Comparison of ENCODE assay signal across 2 cellular contexts in the genomic region with DNA sequence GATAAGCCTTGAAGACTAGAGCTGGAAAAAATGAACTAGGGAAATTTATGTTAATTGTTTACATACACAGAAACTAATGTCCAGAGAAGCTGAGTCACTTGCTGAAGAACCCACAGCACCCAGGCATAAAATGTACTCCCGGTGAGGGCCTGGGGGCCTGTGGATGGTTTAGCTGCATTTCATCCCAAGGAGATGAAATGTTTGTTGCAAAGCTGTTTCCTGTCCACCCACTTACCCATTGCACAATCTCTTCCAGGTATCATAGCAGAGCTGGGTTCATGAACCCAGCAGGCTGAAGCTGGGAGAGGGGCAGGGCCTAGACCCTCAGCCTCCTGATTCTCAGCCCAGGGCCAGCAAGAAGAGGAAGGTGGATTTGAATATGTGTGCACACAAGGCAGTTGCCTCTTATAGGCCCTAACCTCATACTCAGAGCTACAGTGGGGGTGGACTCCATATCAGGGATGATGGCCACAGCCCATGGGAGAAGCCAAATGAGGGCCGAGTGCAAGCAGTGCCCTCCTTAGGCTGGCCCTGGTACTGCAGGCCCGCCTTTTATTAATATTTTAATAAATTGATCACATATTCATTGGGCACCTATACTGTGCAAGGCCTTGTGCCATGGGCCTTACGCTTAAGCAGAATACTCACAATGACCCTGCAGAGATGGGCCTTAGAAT.
TF ChIP-seq lines count a peak whose summit lies in the region.

No MANE protein-coding gene starts in this region.

TF ChIP-seq in GM23338, 12 proteins besides CTCF, POLR2A, EP300 and RAD21 (continued from another document):
- TF ChIP-seq, protein P1, sequence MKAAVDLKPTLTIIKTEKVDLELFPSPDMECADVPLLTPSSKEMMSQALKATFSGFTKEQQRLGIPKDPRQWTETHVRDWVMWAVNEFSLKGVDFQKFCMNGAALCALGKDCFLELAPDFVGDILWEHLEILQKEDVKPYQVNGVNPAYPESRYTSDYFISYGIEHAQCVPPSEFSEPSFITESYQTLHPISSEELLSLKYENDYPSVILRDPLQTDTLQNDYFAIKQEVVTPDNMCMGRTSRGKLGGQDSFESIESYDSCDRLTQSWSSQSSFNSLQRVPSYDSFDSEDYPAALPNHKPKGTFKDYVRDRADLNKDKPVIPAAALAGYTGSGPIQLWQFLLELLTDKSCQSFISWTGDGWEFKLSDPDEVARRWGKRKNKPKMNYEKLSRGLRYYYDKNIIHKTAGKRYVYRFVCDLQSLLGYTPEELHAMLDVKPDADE (IDR thresholded peaks at IDR 0.05) = no peak
- TF ChIP-seq ZNF114 (CRISPR knock-in tag; IDR thresholded peaks at IDR 0.05) = no peak
- no peak for TF ChIP-seq STAT1 (IDR thresholded peaks at IDR 0.05; ENCODE audit: unreplicated experiment)
- TF ChIP-seq, protein P2, sequence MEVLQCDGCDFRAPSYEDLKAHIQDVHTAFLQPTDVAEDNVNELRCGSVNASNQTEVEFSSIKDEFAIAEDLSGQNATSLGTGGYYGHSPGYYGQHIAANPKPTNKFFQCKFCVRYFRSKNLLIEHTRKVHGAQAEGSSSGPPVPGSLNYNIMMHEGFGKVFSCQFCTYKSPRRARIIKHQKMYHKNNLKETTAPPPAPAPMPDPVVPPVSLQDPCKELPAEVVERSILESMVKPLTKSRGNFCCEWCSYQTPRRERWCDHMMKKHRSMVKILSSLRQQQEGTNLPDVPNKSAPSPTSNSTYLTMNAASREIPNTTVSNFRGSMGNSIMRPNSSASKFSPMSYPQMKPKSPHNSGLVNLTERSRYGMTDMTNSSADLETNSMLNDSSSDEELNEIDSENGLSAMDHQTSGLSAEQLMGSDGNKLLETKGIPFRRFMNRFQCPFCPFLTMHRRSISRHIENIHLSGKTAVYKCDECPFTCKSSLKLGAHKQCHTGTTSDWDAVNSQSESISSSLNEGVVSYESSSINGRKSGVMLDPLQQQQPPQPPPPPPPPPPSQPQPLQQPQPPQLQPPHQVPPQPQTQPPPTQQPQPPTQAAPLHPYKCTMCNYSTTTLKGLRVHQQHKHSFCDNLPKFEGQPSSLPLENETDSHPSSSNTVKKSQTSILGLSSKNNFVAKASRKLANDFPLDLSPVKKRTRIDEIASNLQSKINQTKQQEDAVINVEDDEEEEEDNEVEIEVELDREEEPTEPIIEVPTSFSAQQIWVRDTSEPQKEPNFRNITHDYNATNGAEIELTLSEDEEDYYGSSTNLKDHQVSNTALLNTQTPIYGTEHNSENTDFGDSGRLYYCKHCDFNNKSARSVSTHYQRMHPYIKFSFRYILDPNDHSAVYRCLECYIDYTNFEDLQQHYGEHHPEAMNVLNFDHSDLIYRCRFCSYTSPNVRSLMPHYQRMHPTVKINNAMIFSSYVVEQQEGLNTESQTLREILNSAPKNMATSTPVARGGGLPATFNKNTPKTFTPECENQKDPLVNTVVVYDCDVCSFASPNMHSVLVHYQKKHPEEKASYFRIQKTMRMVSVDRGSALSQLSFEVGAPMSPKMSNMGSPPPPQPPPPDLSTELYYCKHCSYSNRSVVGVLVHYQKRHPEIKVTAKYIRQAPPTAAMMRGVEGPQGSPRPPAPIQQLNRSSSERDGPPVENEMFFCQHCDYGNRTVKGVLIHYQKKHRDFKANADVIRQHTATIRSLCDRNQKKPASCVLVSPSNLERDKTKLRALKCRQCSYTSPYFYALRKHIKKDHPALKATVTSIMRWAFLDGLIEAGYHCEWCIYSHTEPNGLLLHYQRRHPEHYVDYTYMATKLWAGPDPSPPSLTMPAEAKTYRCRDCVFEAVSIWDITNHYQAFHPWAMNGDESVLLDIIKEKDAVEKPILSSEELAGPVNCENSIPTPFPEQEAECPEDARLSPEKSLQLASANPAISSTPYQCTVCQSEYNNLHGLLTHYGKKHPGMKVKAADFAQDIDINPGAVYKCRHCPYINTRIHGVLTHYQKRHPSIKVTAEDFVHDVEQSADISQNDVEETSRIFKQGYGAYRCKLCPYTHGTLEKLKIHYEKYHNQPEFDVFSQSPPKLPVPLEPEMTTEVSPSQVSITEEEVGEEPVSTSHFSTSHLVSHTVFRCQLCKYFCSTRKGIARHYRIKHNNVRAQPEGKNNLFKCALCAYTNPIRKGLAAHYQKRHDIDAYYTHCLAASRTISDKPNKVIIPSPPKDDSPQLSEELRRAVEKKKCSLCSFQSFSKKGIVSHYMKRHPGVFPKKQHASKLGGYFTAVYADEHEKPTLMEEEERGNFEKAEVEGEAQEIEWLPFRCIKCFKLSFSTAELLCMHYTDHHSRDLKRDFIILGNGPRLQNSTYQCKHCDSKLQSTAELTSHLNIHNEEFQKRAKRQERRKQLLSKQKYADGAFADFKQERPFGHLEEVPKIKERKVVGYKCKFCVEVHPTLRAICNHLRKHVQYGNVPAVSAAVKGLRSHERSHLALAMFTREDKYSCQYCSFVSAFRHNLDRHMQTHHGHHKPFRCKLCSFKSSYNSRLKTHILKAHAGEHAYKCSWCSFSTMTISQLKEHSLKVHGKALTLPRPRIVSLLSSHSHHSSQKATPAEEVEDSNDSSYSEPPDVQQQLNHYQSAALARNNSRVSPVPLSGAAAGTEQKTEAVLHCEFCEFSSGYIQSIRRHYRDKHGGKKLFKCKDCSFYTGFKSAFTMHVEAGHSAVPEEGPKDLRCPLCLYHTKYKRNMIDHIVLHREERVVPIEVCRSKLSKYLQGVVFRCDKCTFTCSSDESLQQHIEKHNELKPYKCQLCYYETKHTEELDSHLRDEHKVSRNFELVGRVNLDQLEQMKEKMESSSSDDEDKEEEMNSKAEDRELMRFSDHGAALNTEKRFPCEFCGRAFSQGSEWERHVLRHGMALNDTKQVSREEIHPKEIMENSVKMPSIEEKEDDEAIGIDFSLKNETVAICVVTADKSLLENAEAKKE (CRISPR knock-in tag; IDR thresholded peaks at IDR 0.05) = no peak
- TF ChIP-seq POLR2AphosphoS5 (IDR thresholded peaks at IDR 0.05; ENCODE audit: low read depth) = no peak
- no peak for TF ChIP-seq ZNF331 (CRISPR knock-in tag; IDR thresholded peaks at IDR 0.05; ENCODE audit: low read depth)
- TF ChIP-seq JUNB (IDR thresholded peaks at IDR 0.05; ENCODE audit: unreplicated experiment) = no peak
- TF ChIP-seq NANOG (IDR thresholded peaks at IDR 0.05; ENCODE audit: borderline replicate concordance) = no peak

TF ChIP-seq in SK-N-SH treated with all-trans-retinoic acid at 6 μM for 48 hours, 23 proteins besides CTCF, POLR2A, EP300 and RAD21 (continued from another document):
- TF ChIP-seq, protein P3, sequence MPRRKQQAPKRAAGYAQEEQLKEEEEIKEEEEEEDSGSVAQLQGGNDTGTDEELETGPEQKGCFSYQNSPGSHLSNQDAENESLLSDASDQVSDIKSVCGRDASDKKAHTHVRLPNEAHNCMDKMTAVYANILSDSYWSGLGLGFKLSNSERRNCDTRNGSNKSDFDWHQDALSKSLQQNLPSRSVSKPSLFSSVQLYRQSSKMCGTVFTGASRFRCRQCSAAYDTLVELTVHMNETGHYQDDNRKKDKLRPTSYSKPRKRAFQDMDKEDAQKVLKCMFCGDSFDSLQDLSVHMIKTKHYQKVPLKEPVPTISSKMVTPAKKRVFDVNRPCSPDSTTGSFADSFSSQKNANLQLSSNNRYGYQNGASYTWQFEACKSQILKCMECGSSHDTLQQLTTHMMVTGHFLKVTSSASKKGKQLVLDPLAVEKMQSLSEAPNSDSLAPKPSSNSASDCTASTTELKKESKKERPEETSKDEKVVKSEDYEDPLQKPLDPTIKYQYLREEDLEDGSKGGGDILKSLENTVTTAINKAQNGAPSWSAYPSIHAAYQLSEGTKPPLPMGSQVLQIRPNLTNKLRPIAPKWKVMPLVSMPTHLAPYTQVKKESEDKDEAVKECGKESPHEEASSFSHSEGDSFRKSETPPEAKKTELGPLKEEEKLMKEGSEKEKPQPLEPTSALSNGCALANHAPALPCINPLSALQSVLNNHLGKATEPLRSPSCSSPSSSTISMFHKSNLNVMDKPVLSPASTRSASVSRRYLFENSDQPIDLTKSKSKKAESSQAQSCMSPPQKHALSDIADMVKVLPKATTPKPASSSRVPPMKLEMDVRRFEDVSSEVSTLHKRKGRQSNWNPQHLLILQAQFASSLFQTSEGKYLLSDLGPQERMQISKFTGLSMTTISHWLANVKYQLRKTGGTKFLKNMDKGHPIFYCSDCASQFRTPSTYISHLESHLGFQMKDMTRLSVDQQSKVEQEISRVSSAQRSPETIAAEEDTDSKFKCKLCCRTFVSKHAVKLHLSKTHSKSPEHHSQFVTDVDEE (CRISPR knock-in tag; IDR thresholded peaks at IDR 0.05) = no peak
- TF ChIP-seq TOX (CRISPR knock-in tag; IDR thresholded peaks at IDR 0.05; ENCODE audit: borderline replicate concordance) (no peak), ZFP3 (CRISPR knock-in tag; IDR thresholded peaks at IDR 0.05) (no peak), ZNF565 (CRISPR knock-in tag; conservative IDR thresholded peaks at IDR 0.05; ENCODE audit: low read depth) (no peak), ZC3H10 (CRISPR knock-in tag; IDR thresholded peaks at IDR 0.05) (no peak), TCF4 (CRISPR knock-in tag; IDR thresholded peaks at IDR 0.05; ENCODE audit: borderline replicate concordance) (no peak), CSDC2 (CRISPR knock-in tag; IDR thresholded peaks at IDR 0.05) (no peak), ZNF8 (CRISPR knock-in tag; IDR thresholded peaks at IDR 0.05) (no peak), OSR1 (CRISPR knock-in tag; IDR thresholded peaks at IDR 0.05) (no peak), ZNF70 (CRISPR knock-in tag; IDR thresholded peaks at IDR 0.05) (no peak)
- TF ChIP-seq, protein P4, sequence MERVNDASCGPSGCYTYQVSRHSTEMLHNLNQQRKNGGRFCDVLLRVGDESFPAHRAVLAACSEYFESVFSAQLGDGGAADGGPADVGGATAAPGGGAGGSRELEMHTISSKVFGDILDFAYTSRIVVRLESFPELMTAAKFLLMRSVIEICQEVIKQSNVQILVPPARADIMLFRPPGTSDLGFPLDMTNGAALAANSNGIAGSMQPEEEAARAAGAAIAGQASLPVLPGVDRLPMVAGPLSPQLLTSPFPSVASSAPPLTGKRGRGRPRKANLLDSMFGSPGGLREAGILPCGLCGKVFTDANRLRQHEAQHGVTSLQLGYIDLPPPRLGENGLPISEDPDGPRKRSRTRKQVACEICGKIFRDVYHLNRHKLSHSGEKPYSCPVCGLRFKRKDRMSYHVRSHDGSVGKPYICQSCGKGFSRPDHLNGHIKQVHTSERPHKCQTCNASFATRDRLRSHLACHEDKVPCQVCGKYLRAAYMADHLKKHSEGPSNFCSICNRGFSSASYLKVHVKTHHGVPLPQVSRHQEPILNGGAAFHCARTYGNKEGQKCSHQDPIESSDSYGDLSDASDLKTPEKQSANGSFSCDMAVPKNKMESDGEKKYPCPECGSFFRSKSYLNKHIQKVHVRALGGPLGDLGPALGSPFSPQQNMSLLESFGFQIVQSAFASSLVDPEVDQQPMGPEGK (CRISPR knock-in tag; IDR thresholded peaks at IDR 0.05; ENCODE audit: borderline replicate concordance) = no peak
